Comparison of ENCODE assay signal across 2 cellular contexts in genomic region chr10:110636932-110637557, GRCh38.
TF ChIP-seq lines count a peak whose summit lies in the region.

No MANE protein-coding gene starts in this region.

TF ChIP-seq in HEK293, 187 proteins besides CTCF, POLR2A, EP300 and RAD21 (continued from another document and continues in another):
- TF ChIP-seq, protein P1, sequence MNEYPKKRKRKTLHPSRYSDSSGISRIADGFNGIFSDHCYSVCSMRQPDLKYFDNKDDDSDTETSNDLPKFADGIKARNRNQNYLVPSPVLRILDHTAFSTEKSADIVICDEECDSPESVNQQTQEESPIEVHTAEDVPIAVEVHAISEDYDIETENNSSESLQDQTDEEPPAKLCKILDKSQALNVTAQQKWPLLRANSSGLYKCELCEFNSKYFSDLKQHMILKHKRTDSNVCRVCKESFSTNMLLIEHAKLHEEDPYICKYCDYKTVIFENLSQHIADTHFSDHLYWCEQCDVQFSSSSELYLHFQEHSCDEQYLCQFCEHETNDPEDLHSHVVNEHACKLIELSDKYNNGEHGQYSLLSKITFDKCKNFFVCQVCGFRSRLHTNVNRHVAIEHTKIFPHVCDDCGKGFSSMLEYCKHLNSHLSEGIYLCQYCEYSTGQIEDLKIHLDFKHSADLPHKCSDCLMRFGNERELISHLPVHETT (tag by site-specific recombination; IDR thresholded peaks at IDR 0.05): peak; percentile 49; the same call in 1 of the 2 replicates
- TF ChIP-seq, protein P2, sequence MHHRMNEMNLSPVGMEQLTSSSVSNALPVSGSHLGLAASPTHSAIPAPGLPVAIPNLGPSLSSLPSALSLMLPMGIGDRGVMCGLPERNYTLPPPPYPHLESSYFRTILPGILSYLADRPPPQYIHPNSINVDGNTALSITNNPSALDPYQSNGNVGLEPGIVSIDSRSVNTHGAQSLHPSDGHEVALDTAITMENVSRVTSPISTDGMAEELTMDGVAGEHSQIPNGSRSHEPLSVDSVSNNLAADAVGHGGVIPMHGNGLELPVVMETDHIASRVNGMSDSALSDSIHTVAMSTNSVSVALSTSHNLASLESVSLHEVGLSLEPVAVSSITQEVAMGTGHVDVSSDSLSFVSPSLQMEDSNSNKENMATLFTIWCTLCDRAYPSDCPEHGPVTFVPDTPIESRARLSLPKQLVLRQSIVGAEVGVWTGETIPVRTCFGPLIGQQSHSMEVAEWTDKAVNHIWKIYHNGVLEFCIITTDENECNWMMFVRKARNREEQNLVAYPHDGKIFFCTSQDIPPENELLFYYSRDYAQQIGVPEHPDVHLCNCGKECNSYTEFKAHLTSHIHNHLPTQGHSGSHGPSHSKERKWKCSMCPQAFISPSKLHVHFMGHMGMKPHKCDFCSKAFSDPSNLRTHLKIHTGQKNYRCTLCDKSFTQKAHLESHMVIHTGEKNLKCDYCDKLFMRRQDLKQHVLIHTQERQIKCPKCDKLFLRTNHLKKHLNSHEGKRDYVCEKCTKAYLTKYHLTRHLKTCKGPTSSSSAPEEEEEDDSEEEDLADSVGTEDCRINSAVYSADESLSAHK (tag by site-specific recombination; IDR thresholded peaks at IDR 0.05): peak; percentile 79; the same call in 1 of the 2 replicates
- peak; percentile 45; the same call in 1 of the 2 replicates for TF ChIP-seq ZNF843 (tag by site-specific recombination; IDR thresholded peaks at IDR 0.05)
- TF ChIP-seq ZNF335 (tag by site-specific recombination; conservative IDR thresholded peaks at IDR 0.05): peak; percentile 24; the same call in 1 of the 2 replicates
- TF ChIP-seq ZBTB44 (tag by site-specific recombination; IDR thresholded peaks at IDR 0.05): peak; percentile 7; the same call in 1 of the 2 replicates
- TF ChIP-seq MZF1 (tag by site-specific recombination; IDR thresholded peaks at IDR 0.05; ENCODE audit: borderline replicate concordance): peak; percentile 48
- TF ChIP-seq, protein P3, sequence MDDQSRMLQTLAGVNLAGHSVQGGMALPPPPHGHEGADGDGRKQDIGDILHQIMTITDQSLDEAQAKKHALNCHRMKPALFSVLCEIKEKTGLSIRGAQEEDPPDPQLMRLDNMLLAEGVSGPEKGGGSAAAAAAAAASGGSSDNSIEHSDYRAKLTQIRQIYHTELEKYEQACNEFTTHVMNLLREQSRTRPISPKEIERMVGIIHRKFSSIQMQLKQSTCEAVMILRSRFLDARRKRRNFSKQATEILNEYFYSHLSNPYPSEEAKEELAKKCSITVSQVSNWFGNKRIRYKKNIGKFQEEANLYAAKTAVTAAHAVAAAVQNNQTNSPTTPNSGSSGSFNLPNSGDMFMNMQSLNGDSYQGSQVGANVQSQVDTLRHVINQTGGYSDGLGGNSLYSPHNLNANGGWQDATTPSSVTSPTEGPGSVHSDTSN (CRISPR knock-in tag; IDR thresholded peaks at IDR 0.05): no peak
- TF ChIP-seq SP7 (tag by site-specific recombination; IDR thresholded peaks at IDR 0.05): 0 out of 2 replicates have a peak, but pooled peaks have one; percentile 63
- TF ChIP-seq SCRT1 (tag by site-specific recombination; IDR thresholded peaks at IDR 0.05; ENCODE audit: borderline replicate concordance): peak; percentile 38; the same call in 1 of the 2 replicates
- TF ChIP-seq, protein P4, sequence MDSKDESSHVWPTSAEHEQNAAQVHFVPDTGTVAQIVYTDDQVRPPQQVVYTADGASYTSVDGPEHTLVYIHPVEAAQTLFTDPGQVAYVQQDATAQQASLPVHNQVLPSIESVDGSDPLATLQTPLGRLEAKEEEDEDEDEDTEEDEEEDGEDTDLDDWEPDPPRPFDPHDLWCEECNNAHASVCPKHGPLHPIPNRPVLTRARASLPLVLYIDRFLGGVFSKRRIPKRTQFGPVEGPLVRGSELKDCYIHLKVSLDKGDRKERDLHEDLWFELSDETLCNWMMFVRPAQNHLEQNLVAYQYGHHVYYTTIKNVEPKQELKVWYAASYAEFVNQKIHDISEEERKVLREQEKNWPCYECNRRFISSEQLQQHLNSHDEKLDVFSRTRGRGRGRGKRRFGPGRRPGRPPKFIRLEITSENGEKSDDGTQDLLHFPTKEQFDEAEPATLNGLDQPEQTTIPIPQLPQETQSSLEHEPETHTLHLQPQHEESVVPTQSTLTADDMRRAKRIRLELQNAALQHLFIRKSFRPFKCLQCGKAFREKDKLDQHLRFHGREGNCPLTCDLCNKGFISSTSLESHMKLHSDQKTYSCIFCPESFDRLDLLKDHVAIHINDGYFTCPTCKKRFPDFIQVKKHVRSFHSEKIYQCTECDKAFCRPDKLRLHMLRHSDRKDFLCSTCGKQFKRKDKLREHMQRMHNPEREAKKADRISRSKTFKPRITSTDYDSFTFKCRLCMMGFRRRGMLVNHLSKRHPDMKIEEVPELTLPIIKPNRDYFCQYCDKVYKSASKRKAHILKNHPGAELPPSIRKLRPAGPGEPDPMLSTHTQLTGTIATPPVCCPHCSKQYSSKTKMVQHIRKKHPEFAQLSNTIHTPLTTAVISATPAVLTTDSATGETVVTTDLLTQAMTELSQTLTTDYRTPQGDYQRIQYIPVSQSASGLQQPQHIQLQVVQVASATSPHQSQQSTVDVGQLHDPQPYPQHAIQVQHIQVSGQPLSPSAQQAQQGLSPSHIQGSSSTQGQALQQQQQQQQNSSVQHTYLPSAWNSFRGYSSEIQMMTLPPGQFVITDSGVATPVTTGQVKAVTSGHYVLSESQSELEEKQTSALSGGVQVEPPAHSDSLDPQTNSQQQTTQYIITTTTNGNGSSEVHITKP (tag by site-specific recombination; IDR thresholded peaks at IDR 0.05): peak; percentile 74
- TF ChIP-seq SCRT2 (tag by site-specific recombination; IDR thresholded peaks at IDR 0.05): peak; percentile 72
- TF ChIP-seq ZNF629 (tag by site-specific recombination; IDR thresholded peaks at IDR 0.05): 0 out of 2 replicates have a peak, but pooled peaks have one; percentile 8

TF ChIP-seq in WTC11, 78 proteins besides CTCF, POLR2A, EP300 and RAD21 (continued from another document):
- TF ChIP-seq ESRRA (CRISPR knock-in tag; IDR thresholded peaks at IDR 0.05; ENCODE audit: borderline replicate concordance) (no peak), ATF1 (CRISPR knock-in tag; IDR thresholded peaks at IDR 0.05) (no peak)
- TF ChIP-seq, protein P5, sequence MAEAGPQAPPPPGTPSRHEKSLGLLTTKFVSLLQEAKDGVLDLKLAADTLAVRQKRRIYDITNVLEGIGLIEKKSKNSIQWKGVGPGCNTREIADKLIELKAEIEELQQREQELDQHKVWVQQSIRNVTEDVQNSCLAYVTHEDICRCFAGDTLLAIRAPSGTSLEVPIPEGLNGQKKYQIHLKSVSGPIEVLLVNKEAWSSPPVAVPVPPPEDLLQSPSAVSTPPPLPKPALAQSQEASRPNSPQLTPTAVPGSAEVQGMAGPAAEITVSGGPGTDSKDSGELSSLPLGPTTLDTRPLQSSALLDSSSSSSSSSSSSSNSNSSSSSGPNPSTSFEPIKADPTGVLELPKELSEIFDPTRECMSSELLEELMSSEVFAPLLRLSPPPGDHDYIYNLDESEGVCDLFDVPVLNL (CRISPR knock-in tag; IDR thresholded peaks at IDR 0.05; ENCODE audit: borderline replicate concordance, low read depth): no peak
TF ChIP-seq in WTC11: peak in this region for 0.
